Comparison of ENCODE assay signal across 14 cellular contexts in the genomic region with DNA sequence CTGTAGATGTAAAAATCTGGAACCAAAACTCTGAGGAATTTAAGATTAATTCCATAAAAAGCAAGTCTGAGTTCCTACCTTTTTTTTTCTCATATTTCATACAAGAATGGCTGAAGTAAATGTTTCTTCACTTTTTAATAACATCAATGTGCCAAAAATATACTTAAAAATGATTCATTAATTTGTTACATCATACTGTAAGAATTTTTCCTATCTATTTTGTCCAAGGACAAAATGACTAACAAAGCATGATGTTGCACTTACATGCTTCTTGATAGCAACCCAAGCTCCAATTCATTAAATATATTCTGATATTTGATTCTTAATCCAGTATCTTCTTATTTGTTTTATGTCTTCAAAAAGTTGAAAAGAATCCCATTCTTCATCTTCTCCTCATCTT.
"Had no signal": no experiment of that assay in that cellular context is flagged by ENCODE, and none has a peak within 500 bp of the region (broad histone marks: within the 10 kb centered on the region; RNA-seq: fewer than 3 reads in every experiment).

No MANE protein-coding gene starts in this region.

- DNase-seq: activated CD4-positive, alpha-beta T cell treated with anti-CD3 and anti-CD28 coated beads for 1 hour; activated CD8-positive, alpha-beta memory T cell treated with anti-CD3 and anti-CD28 coated beads for 24 hours; activated CD8-positive, alpha-beta memory T cell treated with anti-CD3 and anti-CD28 coated beads, Interleukin-2, amount 50 U/mL, for 48 hours; activated effector memory CD4-positive, alpha-beta T cell treated with Interleukin-2 at 50 U/mL for 16 hours; activated naive CD4-positive, alpha-beta T cell treated with anti-CD3 and anti-CD28 coated beads, Interleukin-2, amount 10 ng/mL, durations not matched to agents 7 days and 5 days; activated T-cell treated with anti-CD3 and anti-CD28 coated beads, Interleukin-2, amount 50 U/mL, for 48 hours; effector memory CD8-positive, alpha-beta T cell; midbrain; nephron progenitor cell; nucleus accumbens; retina; transverse colon; WERI-Rb-1 had no signal

- H3K27ac ChIP-seq: transverse colon, vagina, WERI-Rb-1 had no signal

- H3K36me3 ChIP-seq: transverse colon, vagina, WERI-Rb-1 had no signal

- H3K27me3 ChIP-seq: transverse colon, vagina had no signal

- H3K4me1 ChIP-seq: vagina had no signal

- H3K9me3 ChIP-seq: transverse colon, vagina had no signal

- H3K4me3 ChIP-seq: transverse colon, vagina had no signal

- ATAC-seq: effector memory CD8-positive, alpha-beta T cell had no signal
